ENCODE assay signal across 1 cellular context in genomic region chr3:195270350-195271115, GRCh38.
A peak's percentile ranks its signal among the peaks of the same experiment; 100 is the strongest.
TF ChIP-seq lines count a peak whose summit lies in the region.

No MANE protein-coding gene starts in this region.

TF ChIP-seq in HepG2, 621 proteins besides CTCF, POLR2A, EP300 and RAD21 (continued from another document and continues in another):
- TF ChIP-seq, protein P1, sequence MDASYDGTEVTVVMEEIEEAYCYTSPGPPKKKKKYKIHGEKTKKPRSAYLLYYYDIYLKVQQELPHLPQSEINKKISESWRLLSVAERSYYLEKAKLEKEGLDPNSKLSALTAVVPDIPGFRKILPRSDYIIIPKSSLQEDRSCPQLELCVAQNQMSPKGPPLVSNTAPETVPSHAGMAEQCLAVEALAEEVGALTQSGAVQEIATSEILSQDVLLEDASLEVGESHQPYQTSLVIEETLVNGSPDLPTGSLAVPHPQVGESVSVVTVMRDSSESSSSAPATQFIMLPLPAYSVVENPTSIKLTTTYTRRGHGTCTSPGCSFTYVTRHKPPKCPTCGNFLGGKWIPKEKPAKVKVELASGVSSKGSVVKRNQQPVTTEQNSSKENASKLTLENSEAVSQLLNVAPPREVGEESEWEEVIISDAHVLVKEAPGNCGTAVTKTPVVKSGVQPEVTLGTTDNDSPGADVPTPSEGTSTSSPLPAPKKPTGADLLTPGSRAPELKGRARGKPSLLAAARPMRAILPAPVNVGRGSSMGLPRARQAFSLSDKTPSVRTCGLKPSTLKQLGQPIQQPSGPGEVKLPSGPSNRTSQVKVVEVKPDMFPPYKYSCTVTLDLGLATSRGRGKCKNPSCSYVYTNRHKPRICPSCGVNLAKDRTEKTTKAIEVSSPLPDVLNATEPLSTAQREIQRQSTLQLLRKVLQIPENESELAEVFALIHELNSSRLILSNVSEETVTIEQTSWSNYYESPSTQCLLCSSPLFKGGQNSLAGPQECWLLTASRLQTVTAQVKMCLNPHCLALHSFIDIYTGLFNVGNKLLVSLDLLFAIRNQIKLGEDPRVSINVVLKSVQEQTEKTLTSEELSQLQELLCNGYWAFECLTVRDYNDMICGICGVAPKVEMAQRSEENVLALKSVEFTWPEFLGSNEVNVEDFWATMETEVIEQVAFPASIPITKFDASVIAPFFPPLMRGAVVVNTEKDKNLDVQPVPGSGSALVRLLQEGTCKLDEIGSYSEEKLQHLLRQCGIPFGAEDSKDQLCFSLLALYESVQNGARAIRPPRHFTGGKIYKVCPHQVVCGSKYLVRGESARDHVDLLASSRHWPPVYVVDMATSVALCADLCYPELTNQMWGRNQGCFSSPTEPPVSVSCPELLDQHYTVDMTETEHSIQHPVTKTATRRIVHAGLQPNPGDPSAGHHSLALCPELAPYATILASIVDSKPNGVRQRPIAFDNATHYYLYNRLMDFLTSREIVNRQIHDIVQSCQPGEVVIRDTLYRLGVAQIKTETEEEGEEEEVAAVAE (CRISPR knock-in tag; IDR thresholded peaks at IDR 0.05; ENCODE audit: borderline replicate concordance) = no peak
- 0 out of 2 replicates have a peak, but pooled peaks have one; percentile 53 for TF ChIP-seq BATF2 (CRISPR knock-in tag; IDR thresholded peaks at IDR 0.05)
- TF ChIP-seq ZNF674 (CRISPR knock-in tag; IDR thresholded peaks at IDR 0.05; ENCODE audit: low read depth) = no peak
- TF ChIP-seq, protein P2, sequence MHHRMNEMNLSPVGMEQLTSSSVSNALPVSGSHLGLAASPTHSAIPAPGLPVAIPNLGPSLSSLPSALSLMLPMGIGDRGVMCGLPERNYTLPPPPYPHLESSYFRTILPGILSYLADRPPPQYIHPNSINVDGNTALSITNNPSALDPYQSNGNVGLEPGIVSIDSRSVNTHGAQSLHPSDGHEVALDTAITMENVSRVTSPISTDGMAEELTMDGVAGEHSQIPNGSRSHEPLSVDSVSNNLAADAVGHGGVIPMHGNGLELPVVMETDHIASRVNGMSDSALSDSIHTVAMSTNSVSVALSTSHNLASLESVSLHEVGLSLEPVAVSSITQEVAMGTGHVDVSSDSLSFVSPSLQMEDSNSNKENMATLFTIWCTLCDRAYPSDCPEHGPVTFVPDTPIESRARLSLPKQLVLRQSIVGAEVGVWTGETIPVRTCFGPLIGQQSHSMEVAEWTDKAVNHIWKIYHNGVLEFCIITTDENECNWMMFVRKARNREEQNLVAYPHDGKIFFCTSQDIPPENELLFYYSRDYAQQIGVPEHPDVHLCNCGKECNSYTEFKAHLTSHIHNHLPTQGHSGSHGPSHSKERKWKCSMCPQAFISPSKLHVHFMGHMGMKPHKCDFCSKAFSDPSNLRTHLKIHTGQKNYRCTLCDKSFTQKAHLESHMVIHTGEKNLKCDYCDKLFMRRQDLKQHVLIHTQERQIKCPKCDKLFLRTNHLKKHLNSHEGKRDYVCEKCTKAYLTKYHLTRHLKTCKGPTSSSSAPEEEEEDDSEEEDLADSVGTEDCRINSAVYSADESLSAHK (CRISPR knock-in tag; IDR thresholded peaks at IDR 0.05; ENCODE audit: borderline replicate concordance) = no peak
- no peak for TF ChIP-seq REST (IDR thresholded peaks at IDR 0.05; ENCODE audit: borderline replicate concordance in 1 of 2, low read depth in 1 of 2, low read length in 2 of 2)
- TF ChIP-seq ZBTB20 (CRISPR knock-in tag; IDR thresholded peaks at IDR 0.05; ENCODE audit: borderline replicate concordance, low read depth) = no peak
- TF ChIP-seq GABPB1 (CRISPR knock-in tag; IDR thresholded peaks at IDR 0.05) = peak; percentile 58
- TF ChIP-seq, protein P3, sequence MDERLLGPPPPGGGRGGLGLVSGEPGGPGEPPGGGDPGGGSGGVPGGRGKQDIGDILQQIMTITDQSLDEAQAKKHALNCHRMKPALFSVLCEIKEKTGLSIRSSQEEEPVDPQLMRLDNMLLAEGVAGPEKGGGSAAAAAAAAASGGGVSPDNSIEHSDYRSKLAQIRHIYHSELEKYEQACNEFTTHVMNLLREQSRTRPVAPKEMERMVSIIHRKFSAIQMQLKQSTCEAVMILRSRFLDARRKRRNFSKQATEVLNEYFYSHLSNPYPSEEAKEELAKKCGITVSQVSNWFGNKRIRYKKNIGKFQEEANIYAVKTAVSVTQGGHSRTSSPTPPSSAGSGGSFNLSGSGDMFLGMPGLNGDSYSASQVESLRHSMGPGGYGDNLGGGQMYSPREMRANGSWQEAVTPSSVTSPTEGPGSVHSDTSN (CRISPR knock-in tag; IDR thresholded peaks at IDR 0.05) = no peak
- TF ChIP-seq CEBPG (CRISPR knock-in tag; IDR thresholded peaks at IDR 0.05) = no peak
- TF ChIP-seq ZFP1 (CRISPR knock-in tag; IDR thresholded peaks at IDR 0.05) = no peak
- TF ChIP-seq ZNF614 (CRISPR knock-in tag; IDR thresholded peaks at IDR 0.05; ENCODE audit: borderline replicate concordance) = no peak
- no peak for TF ChIP-seq AGO1 (IDR thresholded peaks at IDR 0.05; ENCODE audit: low read depth, low read length, poor library complexity, severe bottlenecking)
- TF ChIP-seq PTBP1 (IDR thresholded peaks at IDR 0.05; ENCODE audit: low read depth, low read length, poor library complexity, severe bottlenecking) = no peak
- TF ChIP-seq ZSCAN22 (CRISPR knock-in tag; IDR thresholded peaks at IDR 0.05) = no peak
- TF ChIP-seq TAF1 (CRISPR knock-in tag; IDR thresholded peaks at IDR 0.05) = peak; percentile 62
- TF ChIP-seq DMAP1 (CRISPR knock-in tag; IDR thresholded peaks at IDR 0.05) = peak; percentile 38; the same call in 1 of the 2 replicates
- TF ChIP-seq CENPX (CRISPR knock-in tag; IDR thresholded peaks at IDR 0.05) = no peak
- TF ChIP-seq ZSCAN20 (CRISPR knock-in tag; IDR thresholded peaks at IDR 0.05; ENCODE audit: borderline replicate concordance) = peak; percentile 69; the same call in 1 of the 2 replicates
- TF ChIP-seq ELF1 (CRISPR knock-in tag; IDR thresholded peaks at IDR 0.05) = 0 out of 2 replicates have a peak, but pooled peaks have one; percentile 0
- no peak for TF ChIP-seq CREM (IDR thresholded peaks at IDR 0.05)
- no peak for TF ChIP-seq CREM (CRISPR knock-in tag; IDR thresholded peaks at IDR 0.05)
- TF ChIP-seq ZNF687 (CRISPR knock-in tag; IDR thresholded peaks at IDR 0.05) = peak; percentile 95
- no peak for TF ChIP-seq PRDM10 (CRISPR knock-in tag; IDR thresholded peaks at IDR 0.05; ENCODE audit: low read depth)
- no peak for TF ChIP-seq HMGA1 (CRISPR knock-in tag; conservative IDR thresholded peaks at IDR 0.05)
- TF ChIP-seq ZNF777 (CRISPR knock-in tag; IDR thresholded peaks at IDR 0.05) = peak; percentile 95
- TF ChIP-seq AGO2 (optimal IDR thresholded peaks at IDR 0.05; ENCODE audit: low read depth, low read length) = peak; percentile 52
- no peak for TF ChIP-seq PHB2 (IDR thresholded peaks at IDR 0.05; ENCODE audit: partially characterized antibody)
- TF ChIP-seq TGIF2 (CRISPR knock-in tag; IDR thresholded peaks at IDR 0.05) = peak; percentile 83
- TF ChIP-seq ZNF276 (CRISPR knock-in tag; IDR thresholded peaks at IDR 0.05; ENCODE audit: low read depth) = peak; percentile 44; the same call in 1 of the 2 replicates
- TF ChIP-seq SP5 (CRISPR knock-in tag; IDR thresholded peaks at IDR 0.05; ENCODE audit: borderline replicate concordance, low read depth) = no peak
- no peak for TF ChIP-seq DPF2 (CRISPR knock-in tag; IDR thresholded peaks at IDR 0.05; ENCODE audit: borderline replicate concordance, low read depth)
- TF ChIP-seq, protein P4, sequence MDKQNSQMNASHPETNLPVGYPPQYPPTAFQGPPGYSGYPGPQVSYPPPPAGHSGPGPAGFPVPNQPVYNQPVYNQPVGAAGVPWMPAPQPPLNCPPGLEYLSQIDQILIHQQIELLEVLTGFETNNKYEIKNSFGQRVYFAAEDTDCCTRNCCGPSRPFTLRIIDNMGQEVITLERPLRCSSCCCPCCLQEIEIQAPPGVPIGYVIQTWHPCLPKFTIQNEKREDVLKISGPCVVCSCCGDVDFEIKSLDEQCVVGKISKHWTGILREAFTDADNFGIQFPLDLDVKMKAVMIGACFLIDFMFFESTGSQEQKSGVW (CRISPR knock-in tag; IDR thresholded peaks at IDR 0.05; ENCODE audit: borderline replicate concordance) = no peak
- no peak for TF ChIP-seq ZNF468 (CRISPR knock-in tag; IDR thresholded peaks at IDR 0.05)
- TF ChIP-seq ZNF253 (CRISPR knock-in tag; IDR thresholded peaks at IDR 0.05; ENCODE audit: borderline replicate concordance) = no peak
- TF ChIP-seq ATF7 (IDR thresholded peaks at IDR 0.05) = no peak
- no peak for TF ChIP-seq ATF7 (CRISPR knock-in tag; IDR thresholded peaks at IDR 0.05)
